ENCODE assay signal across 2 cellular contexts in genomic region chr21:46557469-46557868, GRCh38.
TF ChIP-seq lines count a peak whose summit lies in the region.

No MANE protein-coding gene starts in this region.

TF ChIP-seq in SK-N-SH, 30 proteins besides CTCF, POLR2A, EP300 and RAD21 (continued from another document):
- TF ChIP-seq TAF1 (IDR thresholded peaks at IDR 0.05; ENCODE audit: borderline replicate concordance, low read depth, low read length) (no peak), RCOR1 (IDR thresholded peaks at IDR 0.05; ENCODE audit: low read length) (no peak), TCF12 (IDR thresholded peaks at IDR 0.05) (no peak), CHD2 (IDR thresholded peaks at IDR 0.05; ENCODE audit: low read length, partially characterized antibody) (no peak)

TF ChIP-seq in SK-N-SH treated with all-trans-retinoic acid at 6 μM for 48 hours, 23 proteins besides CTCF, POLR2A, EP300 and RAD21 (continued from another document):
- TF ChIP-seq OSR1 (CRISPR knock-in tag; IDR thresholded peaks at IDR 0.05) (no peak), CSRNP3 (CRISPR knock-in tag; IDR thresholded peaks at IDR 0.05) (no peak), BACH2 (CRISPR knock-in tag; IDR thresholded peaks at IDR 0.05; ENCODE audit: borderline replicate concordance) (no peak), ZFP3 (CRISPR knock-in tag; IDR thresholded peaks at IDR 0.05) (no peak), SNAI2 (CRISPR knock-in tag; IDR thresholded peaks at IDR 0.05) (no peak), PPARA (CRISPR knock-in tag; IDR thresholded peaks at IDR 0.05; ENCODE audit: borderline replicate concordance) (no peak), ZNF565 (CRISPR knock-in tag; conservative IDR thresholded peaks at IDR 0.05; ENCODE audit: low read depth) (no peak)
